7 cellular contexts compared by ENCODE assay signal in genomic region chr10:12782537-12782936, GRCh38.
DNase-seq lines count a peak whose midpoint lies in the region; ATAC-seq and TF ChIP-seq lines count a peak whose summit lies in the region.

No MANE protein-coding gene starts in this region.

- DNase-seq in GM10248 (ENCODE audit: extremely low spot score) = peak; percentile 53
- DNase-seq in activated CD4-positive, alpha-beta T cell treated with anti-CD3 and anti-CD28 coated beads, Interleukin-2, amount 50 U/mL, for 48 hours = peak; percentile 54 to 67
- peak; percentile 9 for DNase-seq in foreskin melanocyte
- no peak for DNase-seq in smooth muscle cell (lab: John Stamatoyannopoulos, UW; ENCODE audit: unreplicated experiment)
- DNase-seq in omental fat pad (ENCODE audit: low spot score) = no peak
- no peak for DNase-seq in medulla oblongata (ENCODE audit: extremely low spot score)

- no peaks in the 10 kb centered on the region for H3K79me2 ChIP-seq in smooth muscle cell (ENCODE audit: low read depth)

- no peak overlapping the region for H3K9ac ChIP-seq in smooth muscle cell (ENCODE audit: low read depth)

- POLR2A ChIA-PET in GM10248 (lab: Yijun Ruan, JAX) = no interaction called here

- no peaks in the 10 kb centered on the region for H4K20me1 ChIP-seq in smooth muscle cell (ENCODE audit: low read depth)

- ATAC-seq in omental fat pad (ENCODE audit: low FRiP score) = no peak

- H3K4me1 ChIP-seq in smooth muscle cell (ENCODE audit: low read depth) = peaks cover 6% of the 10 kb centered on the region

- H2AFZ ChIP-seq in smooth muscle cell (ENCODE audit: low read depth) = no peak overlapping the region

- H3K4me3 ChIP-seq in smooth muscle cell = no peak overlapping the region

- no peak overlapping the region for H3K4me2 ChIP-seq in smooth muscle cell

- 42% methylated on average over 8 of the region's 8 CpGs for WGBS in smooth muscle cell (ENCODE audit: low lambda C conversion rate)

- no peaks in the 10 kb centered on the region for H3K36me3 ChIP-seq in smooth muscle cell (ENCODE audit: low read depth)

- H3K27ac ChIP-seq in smooth muscle cell (ENCODE audit: low read depth) = no peak overlapping the region

- H3F3A ChIP-seq in smooth muscle cell (ENCODE audit: low read depth) = peaks cover 8% of the 10 kb centered on the region

- CTCF ChIA-PET in GM10248 (lab: Yijun Ruan, JAX) = interaction anchor here (0.8 to 3.4 kb wide), 22 partner anchors 10 to 185 kb away, joined by 3 to 38 read pairs (median 4); no protein-coding TSS in a partner anchor

- H3K9me3 ChIP-seq in smooth muscle cell (replicated peaks; ENCODE audit: low read depth) = no peaks in the 10 kb centered on the region

- no peaks in the 10 kb centered on the region for H3K27me3 ChIP-seq in smooth muscle cell (ENCODE audit: low read depth)

- TF ChIP-seq CTCF in GM10248 (IDR thresholded peaks at IDR 0.05; ENCODE audit: control extremely low read depth, extremely low read depth, low read depth, missing control alignments) = peak; percentile 44
- peak; percentile 74 for TF ChIP-seq CTCF in LNCAP (IDR thresholded peaks at IDR 0.05)
- TF ChIP-seq CTCF in smooth muscle cell (IDR thresholded peaks at IDR 0.05; ENCODE audit: borderline replicate concordance, insufficient read depth, poor library complexity, severe bottlenecking) = peak; percentile 77
- peak in 1 of 3 donors; percentile 29 for TF ChIP-seq CTCF in omental fat pad (IDR thresholded peaks at IDR 0.05)

Comparison
In these comparisons a context has a peak if more than half of its experiments do, and no peak if none do; other contexts are left out.
1. DNase-seq: peak in GM10248 (single experiment), activated CD4-positive, alpha-beta T cell treated with anti-CD3 and anti-CD28 coated beads, Interleukin-2, amount 50 U/mL, for 48 hours (2 of 2) and foreskin melanocyte (single experiment); none in smooth muscle cell (single experiment), omental fat pad (single experiment) and medulla oblongata (single experiment).